In the genomic region with DNA sequence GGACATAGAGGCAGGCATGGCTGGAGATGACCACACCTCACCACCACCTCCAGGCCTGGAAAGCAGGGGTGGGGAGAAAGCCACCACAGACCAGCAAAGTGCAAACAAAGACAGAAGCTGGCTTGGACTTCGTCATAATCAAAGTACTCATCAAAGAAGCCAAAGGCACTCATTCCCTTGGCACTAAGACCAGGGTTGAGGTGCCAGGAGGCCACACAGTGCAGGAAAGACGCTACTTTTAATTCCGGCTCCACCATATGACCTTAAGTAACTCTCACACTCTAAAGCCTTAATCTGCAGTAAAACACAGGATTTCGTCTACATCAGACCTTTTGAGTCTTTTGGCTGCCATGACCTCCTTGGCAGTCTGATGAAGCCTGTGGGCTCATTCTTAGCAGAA, we compare ENCODE assay signal across 1 cellular context.
TF ChIP-seq lines count a peak whose summit lies in the region.

No MANE protein-coding gene starts in this region.

TF ChIP-seq in GM23338, 12 proteins besides CTCF, POLR2A, EP300 and RAD21 (continued from another document):
- no peak for TF ChIP-seq REST (IDR thresholded peaks at IDR 0.05; ENCODE audit: unreplicated experiment)
- no peak for TF ChIP-seq EZH2phosphoT487 (IDR thresholded peaks at IDR 0.05; ENCODE audit: unreplicated experiment)
- TF ChIP-seq EZH2 (IDR thresholded peaks at IDR 0.05; ENCODE audit: low read depth, unreplicated experiment): no peak
- TF ChIP-seq CREB1 (CRISPR knock-in tag; IDR thresholded peaks at IDR 0.05; ENCODE audit: low read depth): no peak
- TF ChIP-seq ZNF462 (CRISPR knock-in tag; IDR thresholded peaks at IDR 0.05): no peak
- no peak for TF ChIP-seq ZNF331 (CRISPR knock-in tag; IDR thresholded peaks at IDR 0.05; ENCODE audit: low read depth)
- TF ChIP-seq STAT1 (IDR thresholded peaks at IDR 0.05; ENCODE audit: unreplicated experiment): no peak
- TF ChIP-seq NANOG (IDR thresholded peaks at IDR 0.05; ENCODE audit: borderline replicate concordance): no peak
- no peak for TF ChIP-seq ZNF114 (CRISPR knock-in tag; IDR thresholded peaks at IDR 0.05)
- TF ChIP-seq JUNB (IDR thresholded peaks at IDR 0.05; ENCODE audit: unreplicated experiment): no peak
TF ChIP-seq in GM23338: peak in this region for 0.
